Comparison of ENCODE assay signal across 8 cellular contexts in genomic region chr14:63435838-63436237, GRCh38.
DNase-seq lines count a peak whose midpoint lies in the region; ATAC-seq and TF ChIP-seq lines count a peak whose summit lies in the region.

No MANE protein-coding gene starts in this region.

- TF ChIP-seq CTCF in BJ (IDR thresholded peaks at IDR 0.05; ENCODE audit: insufficient read depth, low read depth, low read length) (no peak), psoas muscle (IDR thresholded peaks at IDR 0.05) (no peak), CD14-positive monocyte (IDR thresholded peaks at IDR 0.05) (no peak)

- CTCF ChIA-PET in BJ (lab: Yijun Ruan, JAX) = interaction anchor here (0.5 kb wide), 1 partner anchor 14 kb away, joined by 3 read pairs; no protein-coding TSS in a partner anchor

- intact Hi-C loops in left cardiac atrium (cut with DNase I) (no loop called here), psoas muscle (cut with DNase I) (loop anchor here (5.0 to 10.0 kb wide), 2 partner anchors 106 to 109 kb away; partner anchors contain the start of gene PPP2R5E (in 2 of the 2)), CD14-positive monocyte (cut with micrococcal nuclease) (no loop called here)

- H3K36me3 ChIP-seq in BJ (ENCODE audit: control insufficient read depth, insufficient read depth, low read length) = no peaks in the 10 kb centered on the region
- no peaks in the 10 kb centered on the region for H3K36me3 ChIP-seq in psoas muscle (ENCODE audit: insufficient read depth in 1 of 2, low read depth in 1 of 2)
- no peaks in the 10 kb centered on the region for H3K36me3 ChIP-seq in SJCRH30

- ATAC-seq in left cardiac atrium (peak; percentile 85 to 86), psoas muscle (peak; percentile 88 to 95 (median 92))

- H3K27me3 ChIP-seq in BJ (ENCODE audit: control insufficient read depth, insufficient read depth, low read length) (no peaks in the 10 kb centered on the region), psoas muscle (ENCODE audit: insufficient read depth in 3 of 3, low read length in 2 of 3) (no peaks in the 10 kb centered on the region), SJCRH30 (no peaks in the 10 kb centered on the region)

- no peaks in the 10 kb centered on the region for H3K27me3 Mint-ChIP-seq in T-helper 2 cell treated with Interferon-gamma antibody and Interleukin-4, amounts not matched to agents 5 μg/mL and 100 μg/mL, for 36 hours (ENCODE audit: low read depth)
- no peaks in the 10 kb centered on the region for H3K27me3 Mint-ChIP-seq in CD14-positive monocyte (ENCODE audit: low read depth in 3 of 3)

- peak overlapping the region; percentile 54 for H3K4me3 Mint-ChIP-seq in T-helper 2 cell treated with Interferon-gamma antibody and Interleukin-4, amounts not matched to agents 5 μg/mL and 100 μg/mL, for 36 hours
- H3K4me3 Mint-ChIP-seq in CD14-positive monocyte = no peak overlapping the region

- POLR2A ChIA-PET in BJ (lab: Charles Lee) = no interaction called here

- H3K9me3 ChIP-seq in psoas muscle (no peaks in the 10 kb centered on the region), SJCRH30 (replicated peaks) (no peaks in the 10 kb centered on the region)

- peaks cover 60% of the 10 kb centered on the region for H3K4me1 Mint-ChIP-seq in T-helper 2 cell treated with Interferon-gamma antibody and Interleukin-4, amounts not matched to agents 5 μg/mL and 100 μg/mL, for 36 hours (ENCODE audit: low read depth)
- peaks cover 35% of the 10 kb centered on the region for H3K4me1 Mint-ChIP-seq in CD14-positive monocyte

- 12 to 17% (median 15%) methylated on average over 5 of the region's 5 CpGs for WGBS in psoas muscle, 3 donors

- H3K36me3 Mint-ChIP-seq in T-helper 2 cell treated with Interferon-gamma antibody and Interleukin-4, amounts not matched to agents 5 μg/mL and 100 μg/mL, for 36 hours (ENCODE audit: low read depth) = peaks cover 2% of the 10 kb centered on the region
- peaks cover 2 to 6% of the 10 kb centered on the region in 2 donors for H3K36me3 Mint-ChIP-seq in CD14-positive monocyte

- H3K27ac Mint-ChIP-seq in T-helper 2 cell treated with Interferon-gamma antibody and Interleukin-4, amounts not matched to agents 5 μg/mL and 100 μg/mL, for 36 hours = no peak overlapping the region
- peak overlapping the region in 3 of 7 donors; percentile 1 to 63 (median 8) for H3K27ac Mint-ChIP-seq in CD14-positive monocyte

- H3K27ac ChIP-seq in psoas muscle (peak overlapping the region; percentile 78), SJCRH30 (no peak overlapping the region)

- H3K4me1 ChIP-seq in psoas muscle (peaks cover 70% of the 10 kb centered on the region), SJCRH30 (peaks cover 19% of the 10 kb centered on the region)

- H3K9me3 Mint-ChIP-seq in T-helper 2 cell treated with Interferon-gamma antibody and Interleukin-4, amounts not matched to agents 5 μg/mL and 100 μg/mL, for 36 hours = no peaks in the 10 kb centered on the region
- no peaks in the 10 kb centered on the region for H3K9me3 Mint-ChIP-seq in CD14-positive monocyte

- H3K4me3 ChIP-seq in BJ (ENCODE audit: low read depth, low read length) = no peak overlapping the region
- peak overlapping the region; percentile 8 for H3K4me3 ChIP-seq in psoas muscle
- H3K4me3 ChIP-seq in SJCRH30 = no peak overlapping the region

- DNase-seq in BJ (ENCODE audit: low read depth) (peak; percentile 19), left cardiac atrium (peak; percentile 50), psoas muscle (peak; percentile 63 to 78), SJCRH30 (no peak), CD14-positive monocyte (ENCODE audit: low spot score) (no peak), GF-D8 (lab: John Stamatoyannopoulos, UW) (no peak)
- DNase-seq in T-helper 2 cell treated with Interferon-gamma antibody and Interleukin-4, amounts not matched to agents 5 μg/mL and 100 μg/mL, for 36 hours (ENCODE audit: low spot score) = no peak
- no peak for DNase-seq in stimulated activated CD4-positive, alpha-beta T cell treated with anti-CD3 and anti-CD28 coated beads, Interleukin-4, amount 100 ng/mL, for 4 hours

Comparison
In these comparisons a context has a peak if more than half of its experiments do, and no peak if none do; other contexts are left out.
1. DNase-seq: peak in BJ (single experiment), left cardiac atrium (single experiment) and psoas muscle (2 of 2); none in T-helper 2 cell treated with Interferon-gamma antibody and Interleukin-4, amounts not matched to agents 5 μg/mL and 100 μg/mL, for 36 hours (single experiment), SJCRH30 (0 of 2), stimulated activated CD4-positive, alpha-beta T cell treated with anti-CD3 and anti-CD28 coated beads, Interleukin-4, amount 100 ng/mL, for 4 hours (0 of 2), CD14-positive monocyte (single experiment) and GF-D8 (single experiment).
2. intact Hi-C loops: an anchor here in psoas muscle (5.0 to 10.0 kb wide); none called in left cardiac atrium and CD14-positive monocyte.